Comparison of ENCODE assay signal across 1 cellular context in genomic region chr4:119067670-119068360, GRCh38.
TF ChIP-seq lines count a peak whose summit lies in the region.

No MANE protein-coding gene starts in this region.

TF ChIP-seq in HepG2, 621 proteins besides CTCF, POLR2A, EP300 and RAD21:
- peak; percentile 15; the same call in 1 of the 2 replicates for TF ChIP-seq ZNF687 (CRISPR knock-in tag; IDR thresholded peaks at IDR 0.05)
TF ChIP-seq in HepG2: peak in this region for 1; not testable (repeated sequence) for 620.
